In the genomic region with DNA sequence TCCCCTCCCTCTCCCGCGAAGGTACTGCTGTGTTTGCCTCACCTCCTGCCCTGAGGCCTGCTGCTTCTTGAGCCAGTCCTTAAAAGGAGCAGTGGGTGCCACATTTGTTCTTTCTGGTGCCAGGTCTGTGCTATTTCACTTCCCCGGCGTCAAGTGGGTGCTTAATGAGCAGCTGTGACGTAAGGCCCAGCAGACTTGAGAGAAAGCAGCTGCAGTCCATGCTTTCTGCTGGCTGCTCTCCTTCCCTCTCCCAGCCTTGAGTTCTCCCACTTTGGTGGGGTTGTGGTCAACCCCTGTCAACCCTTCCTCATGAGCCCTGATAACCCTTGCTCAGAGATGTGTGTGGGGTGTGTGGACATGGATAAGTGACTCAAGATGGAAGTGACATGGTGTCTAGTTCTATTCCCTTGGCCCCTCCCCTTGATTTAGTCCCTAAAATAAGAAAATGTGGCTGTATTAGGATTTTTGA, we compare ENCODE assay signal across 11 cellular contexts. TPM values are rescaled to one million over a fixed set of nuclear protein-coding genes. Genes with fewer than 3 reads are reported as not detected.
DNase-seq lines count a peak whose midpoint lies in the region; ATAC-seq, FAIRE-seq and TF ChIP-seq lines count a peak whose summit lies in the region.
"Had no signal": no experiment of that assay in that cellular context is flagged by ENCODE, and none has a peak within 500 bp of the region (broad histone marks: within the 10 kb centered on the region; RNA-seq: fewer than 3 reads in every experiment).

No MANE protein-coding gene starts in this region.

- intact Hi-C loops in adrenal gland (cut with DNase I): no loop called here
- intact Hi-C loops in upper lobe of right lung (cut with DNase I): no loop called here

- FAIRE-seq in D721Med (lab: Jason Lieb, UNC): no peak

- no peak for TF ChIP-seq POLR2A in adrenal gland (IDR thresholded peaks at IDR 0.05)

- TF ChIP-seq CTCF in adrenal gland (IDR thresholded peaks at IDR 0.05) (no peak), upper lobe of right lung (IDR thresholded peaks at IDR 0.05) (no peak), D721Med (IDR thresholded peaks at IDR 0.05; ENCODE audit: insufficient read depth, missing control alignments) (no peak)

- H3K27ac ChIP-seq in adrenal gland: peak overlapping the region in 2 of 5 donors; percentile 68 to 74
- H3K27ac ChIP-seq in upper lobe of right lung: peak overlapping the region; percentile 63

- no peaks in the 10 kb centered on the region for H3K9me3 ChIP-seq in adrenal gland (replicated peaks in 1 of 3)
- H3K9me3 ChIP-seq in upper lobe of right lung: no peaks in the 10 kb centered on the region

- H3K27me3 ChIP-seq in adrenal gland (no peaks in the 10 kb centered on the region), upper lobe of right lung (no peaks in the 10 kb centered on the region)

- peaks cover 0 to 39% of the 10 kb centered on the region in 2 donors for H3K4me1 ChIP-seq in adrenal gland (replicated peaks in 1 of 2)
- H3K4me1 ChIP-seq in upper lobe of right lung: peaks cover 86% of the 10 kb centered on the region

- H3K4me3 ChIP-seq in adrenal gland: no peak overlapping the region
- no peak overlapping the region for H3K4me3 ChIP-seq in upper lobe of right lung

- DNase-seq in SKM-1 treated with dmso at 0.1 percent for 144 hours (lab: John Stamatoyannopoulos, UW; ENCODE audit: unreplicated experiment) (peak; percentile 41), SKM-1 (lab: John Stamatoyannopoulos, UW; ENCODE audit: unreplicated experiment) (no peak), adrenal gland (peak in 4 of 7 donors; percentile 58 to 92 (median 66)), kidney tubule cell (ENCODE audit: low spot score) (peak; percentile 46), upper lobe of right lung (peak; percentile 89), D721Med (ENCODE audit: insufficient read length, low spot score) (no peak), NCI-H1694 treated with DMSO at 0.1 percent for 48 hours (lab: John Stamatoyannopoulos, UW) (no peak)
- DNase-seq: activated CD4-positive, alpha-beta memory T cell treated with anti-CD3 and anti-CD28 coated beads, Interleukin-2, amount 10 ng/mL, durations not matched to agents 7 days and 5 days had no signal

- ATAC-seq in upper lobe of right lung (peak; percentile 79), HG03521 (IDR thresholded peaks at IDR 0.05; ENCODE audit: unreplicated experiment) (no peak)

- H3K36me3 ChIP-seq in adrenal gland (replicated peaks in 1 of 2) (no peaks in the 10 kb centered on the region), upper lobe of right lung (no peaks in the 10 kb centered on the region)

- 53 to 66% (median 63%) methylated on average over 4 to 5 of the region's 5 CpGs for WGBS in adrenal gland, 4 donors

RNA-seq across cellular contexts. Expression of a gene that starts 6.9 kb away (rescaled TPM):
- total RNA-seq in adrenal gland: 10 to 100 TPM; 14.2 to 25.5 (median 20.3) TPM
- 10 to 100 TPM; 12.0 to 24.5 (median 20.9) TPM for polyA plus RNA-seq in adrenal gland
- total RNA-seq in upper lobe of right lung: 39.5 TPM

RNA-seq across cellular contexts. Expression of a gene that starts 10.3 kb away (rescaled TPM):
- total RNA-seq in adrenal gland (10 to 100 TPM in 7 of 8 donors, 1 to 10 TPM in 1; 10.0 to 41.0 (median 12.7) TPM), upper lobe of right lung (72.5 TPM)
- polyA plus RNA-seq in adrenal gland: 10 to 100 TPM in 1 of 3 donors, 1 to 10 TPM in 2; 5.3 to 30.4 (median 6.5) TPM

RNA-seq across cellular contexts. Expression of a gene that starts 20.4 kb away (rescaled TPM):
- total RNA-seq in adrenal gland: under 1 TPM in 1 of 8 donors, not detected in 7; 0.79 TPM
- polyA plus RNA-seq in adrenal gland: 1 to 10 TPM in 2 of 3 donors, not detected in 1; 1.3 to 4.5 TPM
- total RNA-seq in upper lobe of right lung: not detected
- total RNA-seq: activated CD4-positive, alpha-beta memory T cell treated with anti-CD3 and anti-CD28 coated beads, Interleukin-2, amount 10 ng/mL, durations not matched to agents 7 days and 5 days; NCI-H460; skeletal muscle tissue had no signal

RNA-seq across cellular contexts. Expression of a gene that starts 22.7 kb away (rescaled TPM):
- total RNA-seq in adrenal gland (10 to 100 TPM in 7 of 8 donors, 1 to 10 TPM in 1; 7.7 to 36.1 (median 24.3) TPM), upper lobe of right lung (61.2 TPM)
- 100 to 1,000 TPM in 1 of 3 donors, 10 to 100 TPM in 1, 1 to 10 TPM in 1; 5.4 to 100 (median 39.4) TPM for polyA plus RNA-seq in adrenal gland

RNA-seq across cellular contexts. Expression of a gene that starts 27.6 kb away (rescaled TPM):
- total RNA-seq in adrenal gland (1 to 10 TPM in 4 of 8 donors, under 1 TPM in 3, not detected in 1; 0.36 to 3.6 (median 1.0) TPM), upper lobe of right lung (6.5 TPM)
- 10 to 100 TPM in 2 of 3 donors, 1 to 10 TPM in 1; 1.8 to 19.4 (median 10.3) TPM for polyA plus RNA-seq in adrenal gland

Comparison
In these comparisons a context has a peak if more than half of its experiments do, and no peak if none do; other contexts are left out.
1. DNase-seq: peak in SKM-1 treated with dmso at 0.1 percent for 144 hours (single experiment), adrenal gland (4 of 7), kidney tubule cell (single experiment) and upper lobe of right lung (single experiment); none in SKM-1 (single experiment), D721Med (single experiment) and NCI-H1694 treated with DMSO at 0.1 percent for 48 hours (single experiment).